In the genomic region with DNA sequence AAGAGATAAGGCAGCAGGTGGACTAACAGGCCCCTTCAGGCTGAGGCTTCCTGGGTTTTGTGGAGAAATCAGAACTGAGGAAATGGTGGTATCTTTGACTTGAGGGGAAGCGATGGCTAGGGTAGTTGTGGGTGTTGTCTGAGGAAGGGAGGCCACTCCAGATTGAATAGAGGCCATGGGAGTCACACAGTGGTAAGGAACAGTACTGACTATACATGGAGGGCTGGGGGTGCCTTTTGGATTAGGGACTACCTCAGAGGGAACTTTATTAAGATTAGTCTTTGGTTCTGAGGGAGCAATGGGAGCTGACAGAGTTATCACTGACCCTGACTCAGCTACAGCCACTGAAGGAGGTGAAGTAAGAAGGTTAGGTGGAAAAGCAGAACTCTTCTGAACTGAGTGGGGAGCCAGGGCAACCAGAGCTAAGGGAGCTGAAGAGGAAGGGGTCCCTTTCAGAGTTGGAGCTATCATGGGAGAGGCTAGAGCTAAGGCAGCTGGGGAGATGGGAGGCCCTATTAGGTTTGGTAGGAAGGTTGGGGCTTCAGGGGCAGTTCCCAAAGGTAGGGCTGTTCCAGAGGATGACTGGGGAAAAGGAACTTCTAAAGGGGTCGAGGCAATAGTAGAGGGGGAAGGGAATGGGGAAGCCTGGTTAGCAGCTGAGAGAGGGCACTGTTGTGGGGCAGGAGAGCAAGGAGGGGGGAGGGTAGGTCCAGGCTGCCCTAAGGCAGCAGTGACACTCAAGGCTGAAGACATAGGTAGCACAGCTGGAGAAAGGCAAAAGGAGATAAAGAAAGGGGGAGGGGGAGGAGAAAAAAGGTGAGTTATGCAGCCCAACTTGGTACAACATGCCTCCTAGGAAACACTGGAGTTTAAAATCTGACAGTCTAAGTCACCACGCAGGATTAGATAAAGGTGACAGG, we compare ENCODE assay signal across 9 cellular contexts. TPM values are rescaled to one million over a fixed set of nuclear protein-coding genes. Genes with fewer than 3 reads are reported as not detected.
DNase-seq lines count a peak whose midpoint lies in the region; ATAC-seq, FAIRE-seq and TF ChIP-seq lines count a peak whose summit lies in the region.
"Had no signal": no experiment of that assay in that cellular context is flagged by ENCODE, and none has a peak within 500 bp of the region (broad histone marks: within the 10 kb centered on the region; RNA-seq: fewer than 3 reads in every experiment).

No MANE protein-coding gene starts in this region.

- no peak for TF ChIP-seq CTCF in Loucy (conservative IDR thresholded peaks at IDR 0.05; ENCODE audit: low read length)
- no peak for TF ChIP-seq CTCF in K562 (IDR thresholded peaks at IDR 0.05 in 2 of 3, conservative IDR thresholded peaks at IDR 0.05 in 1 of 3; ENCODE audit: insufficient read depth in 2 of 3, low read depth in 1 of 3, low read length in 3 of 3)

- in situ Hi-C loops in K562 (cut with MboI) = loop anchor here (10.0 kb wide), 1 partner anchor 76 kb away; a partner anchor contains a TSS

- H3K27ac Mint-ChIP-seq in CD4-positive, alpha-beta memory T cell = peak overlapping the region; percentile 80 to 99 (median 94)
- peak overlapping the region; percentile 58 to 99 (median 95) for H3K27ac Mint-ChIP-seq in naive thymus-derived CD8-positive, alpha-beta T cell

- intact Hi-C loops in CD4-positive, alpha-beta memory T cell (cut with micrococcal nuclease) = no loop called here
- intact Hi-C loops in K562 (cut with micrococcal nuclease) = no loop called here

- ATAC-seq in K562 (peak; percentile 9), GM18873 (IDR thresholded peaks at IDR 0.05; ENCODE audit: low FRiP score, unreplicated experiment) (no peak)
- no peak for ATAC-seq in naive thymus-derived CD8-positive, alpha-beta T cell

- peaks cover 0 to 5% (median 0%) of the 10 kb centered on the region in 8 donors for H3K9me3 Mint-ChIP-seq in CD4-positive, alpha-beta memory T cell
- no peaks in the 10 kb centered on the region for H3K9me3 Mint-ChIP-seq in naive thymus-derived CD8-positive, alpha-beta T cell

- H3K4me3 ChIP-seq in CD4-positive, alpha-beta memory T cell (ENCODE audit: low read length in 2 of 2) = no peak overlapping the region
- H3K4me3 ChIP-seq in Loucy (ENCODE audit: low read length, poor library complexity, severe bottlenecking) (peak overlapping the region; percentile 99), K562 (peak overlapping the region; percentile 89; the same call in 1 of the 2 replicates)

- H3K9me3 ChIP-seq in CD4-positive, alpha-beta memory T cell (ENCODE audit: control insufficient read depth in 1 of 2, low read length in 2 of 2) = no peaks in the 10 kb centered on the region
- H3K9me3 ChIP-seq in Loucy (ENCODE audit: insufficient read depth, low read depth, low read length) (no peaks in the 10 kb centered on the region), K562 (replicated peaks; ENCODE audit: control insufficient read depth, insufficient read depth, low read depth, low read length) (no peaks in the 10 kb centered on the region)

- peak overlapping the region; percentile 90 for H3K27ac ChIP-seq in CD4-positive, alpha-beta memory T cell (ENCODE audit: low read depth, low read length)
- peak overlapping the region; percentile 43; the same call in 2 of the 3 replicates for H3K27ac ChIP-seq in K562 (ENCODE audit: extremely low read depth, low read depth, low read length)

- POLR2A ChIA-PET in CD4-positive, alpha-beta memory T cell (lab: Charles Lee; ENCODE audit: partially characterized antibody) = interaction anchor here (4.0 to 13.9 kb wide), 2 partner anchors 34 to 75 kb away, joined by 16 to 247 read pairs; a partner anchor contains a TSS
- POLR2A ChIA-PET in K562 (lab: Yijun Ruan, JAX) = interaction anchor here (0.5 to 4.6 kb wide), 8 partner anchors 11 to 299 kb away, joined by 3 to 32 read pairs (median 3); a partner anchor contains a TSS
- POLR2A ChIA-PET in naive thymus-derived CD8-positive, alpha-beta T cell (lab: Charles Lee) = interaction anchor here (0.6 to 8.9 kb wide), 3 partner anchors 33 to 715 kb away, joined by 3 to 80 read pairs (median 4); a partner anchor contains a TSS

- CTCF ChIA-PET in CD4-positive, alpha-beta memory T cell (lab: Charles Lee; ENCODE audit: partially characterized antibody) = interaction anchor here (1.5 kb wide), 1 partner anchor 127 kb away, joined by 3 read pairs; no protein-coding TSS in a partner anchor
- CTCF ChIA-PET in K562 (lab: Yijun Ruan, JAX; ENCODE audit: low intra/inter-chr PET ratio) = no interaction called here

- H3K4me1 ChIP-seq in CD4-positive, alpha-beta memory T cell (ENCODE audit: insufficient read depth, low read length) = peaks cover 87% of the 10 kb centered on the region
- H3K4me1 ChIP-seq in Loucy (ENCODE audit: insufficient read depth, low read length, poor library complexity, severe bottlenecking) (peaks cover 63% of the 10 kb centered on the region), K562 (replicated peaks in 1 of 2; ENCODE audit: control insufficient read depth in 2 of 2, insufficient read depth in 2 of 2, low read length in 2 of 2) (peaks cover 28 to 44% of the 10 kb centered on the region in 2 experiments)

- no peak for TF ChIP-seq EP300 in K562 (IDR thresholded peaks at IDR 0.05; ENCODE audit: low read length)

- H3K36me3 ChIP-seq in CD4-positive, alpha-beta memory T cell (ENCODE audit: insufficient read depth, low read length) = peaks cover 54% of the 10 kb centered on the region
- H3K36me3 ChIP-seq in Loucy (ENCODE audit: insufficient read depth, low read length) = peaks cover 47% of the 10 kb centered on the region; the same call in 1 of the 2 replicates
- H3K36me3 ChIP-seq in K562 (ENCODE audit: control insufficient read depth, insufficient read depth, low read length) = peaks cover 84% of the 10 kb centered on the region

- peaks cover 89% of the 10 kb centered on the region for H3K79me2 ChIP-seq in Loucy (ENCODE audit: insufficient read depth, low read length)
- peaks cover 90% of the 10 kb centered on the region for H3K79me2 ChIP-seq in K562 (ENCODE audit: control insufficient read depth, insufficient read depth, low read length)

- peaks cover 30 to 76% of the 10 kb centered on the region in 2 donors for H3K36me3 Mint-ChIP-seq in CD4-positive, alpha-beta memory T cell
- H3K36me3 Mint-ChIP-seq in naive thymus-derived CD8-positive, alpha-beta T cell = peaks cover 0 to 64% (median 7%) of the 10 kb centered on the region in 3 donors

- H4K20me1 ChIP-seq in Loucy (ENCODE audit: insufficient read depth, low read length, poor library complexity, severe bottlenecking) = peaks cover 87% of the 10 kb centered on the region
- H4K20me1 ChIP-seq in K562 (replicated peaks; ENCODE audit: control insufficient read depth, insufficient read depth, low read length) = peaks cover 60% of the 10 kb centered on the region

- no peaks in the 10 kb centered on the region for H3K27me3 Mint-ChIP-seq in CD4-positive, alpha-beta memory T cell
- no peaks in the 10 kb centered on the region for H3K27me3 Mint-ChIP-seq in naive thymus-derived CD8-positive, alpha-beta T cell

- peak overlapping the region; percentile 100 for H3K9ac ChIP-seq in Loucy (ENCODE audit: low read depth, low read length, poor library complexity, severe bottlenecking)
- H3K9ac ChIP-seq in K562 (ENCODE audit: insufficient read depth in 1 of 2, low read depth in 2 of 2, low read length in 2 of 2) = peak overlapping the region; percentile 79 to 100; a peak in 3 of 4 replicates

- FAIRE-seq in K562 (lab: Jason Lieb, UNC) = peak; percentile 60

- TF ChIP-seq RAD21 in K562 (CRISPR knock-in tag; conservative IDR thresholded peaks at IDR 0.05 in 1 of 2, IDR thresholded peaks at IDR 0.05 in 1 of 2) = no peak

- H3F3A ChIP-seq in Loucy (ENCODE audit: low read depth) = peaks cover 8% of the 10 kb centered on the region; the same call in 1 of the 2 replicates

- H3K27me3 ChIP-seq in CD4-positive, alpha-beta memory T cell (ENCODE audit: insufficient read depth, low read length) = no peaks in the 10 kb centered on the region
- peaks cover 11% of the 10 kb centered on the region for H3K27me3 ChIP-seq in Loucy (ENCODE audit: insufficient read depth, low read length, poor library complexity, severe bottlenecking)
- H3K27me3 ChIP-seq in K562 (ENCODE audit: control insufficient read depth in 2 of 2, insufficient read depth in 2 of 2, low read length in 2 of 2) = no peaks in the 10 kb centered on the region

- H2AFZ ChIP-seq in Loucy (ENCODE audit: low read length) (no peak overlapping the region), K562 (ENCODE audit: low read depth, low read length) (no peak overlapping the region)

- WGBS in K562 (ENCODE audit: insufficient coverage, low coverage, missing lambda C conversion rate) = 5% methylated on average over 3 of the region's 3 CpGs

- peaks cover 59 to 86% (median 72%) of the 10 kb centered on the region in 4 donors for H3K4me1 Mint-ChIP-seq in CD4-positive, alpha-beta memory T cell
- peaks cover 59 to 90% (median 80%) of the 10 kb centered on the region in 4 donors for H3K4me1 Mint-ChIP-seq in naive thymus-derived CD8-positive, alpha-beta T cell

- TF ChIP-seq POLR2A in K562 (conservative IDR thresholded peaks at IDR 0.05) = no peak

- H3K4me2 ChIP-seq in Loucy (ENCODE audit: low read depth, low read length, poor library complexity, severe bottlenecking) (peak overlapping the region; percentile 89), K562 (ENCODE audit: insufficient read depth, low read length) (peak overlapping the region; percentile 99)

- DNase-seq in CD4-positive, alpha-beta memory T cell = no peak
- DNase-seq in K562 (ENCODE audit: extremely low read depth in 1 of 4, low spot score in 3 of 4) (peak; percentile 63 to 72 (median 65)), NCI-H2029 treated with DMSO at 0.1 percent for 48 hours (lab: John Stamatoyannopoulos, UW) (no peak), HCEC 1CT (no peak), NCI-H748 (lab: John Stamatoyannopoulos, UW; ENCODE audit: unreplicated experiment) (no peak)
- no peak for DNase-seq in naive thymus-derived CD8-positive, alpha-beta T cell
- DNase-seq: activated CD4-positive, alpha-beta T cell treated with anti-CD3 and anti-CD28 coated beads, Interleukin-2, amount 50 U/mL, for 1 hour had no signal

- H3K9me1 ChIP-seq in K562 (ENCODE audit: control insufficient read depth, insufficient read depth, low read length) = peaks cover 36% of the 10 kb centered on the region

- no peaks in the 10 kb centered on the region for H3K9me2 ChIP-seq in Loucy (replicated peaks; ENCODE audit: low read depth, low read length)

- peak overlapping the region in 7 of 8 donors; percentile 23 to 99 (median 59) for H3K4me3 Mint-ChIP-seq in CD4-positive, alpha-beta memory T cell
- H3K4me3 Mint-ChIP-seq in naive thymus-derived CD8-positive, alpha-beta T cell = peak overlapping the region; percentile 12 to 98 (median 84)

- BruUV-seq in K562 (replicated peaks; lab: Mats Ljungman, UMichigan) = no TSS peak

RNA-seq across cellular contexts. Expression of a gene that starts 4.1 kb away (rescaled TPM):
- 1,000 to 10,000 TPM; 1,184 to 1,255 TPM for total RNA-seq in CD4-positive, alpha-beta memory T cell
- polyA plus RNA-seq in CD4-positive, alpha-beta memory T cell = 1,000 to 10,000 TPM; 1,025 to 1,184 TPM
- 132 and 260 TPM in 2 replicates for total RNA-seq in K562 (2011; cell fraction: chromatin; rRNA removed; ENCODE audit: low replicate concordance)
- 93.4 and 98.8 TPM in 2 replicates for total RNA-seq in K562 (2011; cell fraction: nucleolus; rRNA removed)
- 176 and 303 TPM in 2 replicates for total RNA-seq in K562 (2011; cell fraction: nucleoplasm; rRNA removed)
- 1,508 and 1,729 TPM in 2 replicates for total RNA-seq in K562 (2014; rRNA removed)
- 2,249 and 2,401 TPM in 2 replicates for total RNA-seq in K562 (2014; rRNA removed; fragmentation: Illumina TruSeq; extraction: Trizol)
- 2,051 and 2,139 TPM in 2 replicates for total RNA-seq in K562 (2015; rRNA removed; fragmentation: Illumina TruSeq; extraction: Trizol)
- total RNA-seq in K562 (2021) = 1,030 and 1,135 TPM in 2 replicates
- polyA plus RNA-seq in K562 (2011; rRNA removed) = 1,225 and 1,538 TPM in 2 replicates
- polyA plus RNA-seq in K562 (2011; cell fraction: cytosol; rRNA removed) = 364 and 765 TPM in 2 replicates
- polyA plus RNA-seq in K562 (2011; cell fraction: nucleus; rRNA removed) = 212 and 417 TPM in 2 replicates
- polyA plus RNA-seq in K562 (2012) = 1,935 and 2,376 TPM in 2 replicates
- 1,591 and 1,645 TPM in 2 replicates for polyA plus RNA-seq in K562 (2014; fragmentation: Illumina TruSeq; extraction: Trizol)
- polyA plus RNA-seq in K562 (2014; fragmentation: Nextera tagmentation; extraction: Ambion mirVana) = 1,000 to 10,000 TPM; 2,280 to 2,416 TPM
- 1,506 and 1,626 TPM in 2 replicates for polyA plus RNA-seq in K562 (2014; rRNA removed)
- polyA minus RNA-seq in K562 (2011; rRNA and poly(A)+ RNA removed) = 1,074 and 1,137 TPM in 2 replicates
- 239 and 257 TPM in 2 replicates for polyA minus RNA-seq in K562 (2011; cell fraction: cytosol; rRNA and poly(A)+ RNA removed)
- 60.7 and 154 TPM in 2 replicates for polyA minus RNA-seq in K562 (2011; cell fraction: nucleus; rRNA and poly(A)+ RNA removed)
- 1,000 to 10,000 TPM; 1,471 to 1,474 TPM for total RNA-seq in naive thymus-derived CD8-positive, alpha-beta T cell
- polyA plus RNA-seq in naive thymus-derived CD8-positive, alpha-beta T cell = 1,000 to 10,000 TPM; 1,330 to 1,441 (median 1,344) TPM

RNA-seq across cellular contexts. Expression of a gene that starts 31.2 kb away (rescaled TPM):
- 10 to 100 TPM; 30.2 to 34.3 TPM for total RNA-seq in CD4-positive, alpha-beta memory T cell
- 10 to 100 TPM; 45.0 to 46.9 TPM for polyA plus RNA-seq in CD4-positive, alpha-beta memory T cell
- total RNA-seq in K562 (2011; cell fraction: chromatin; rRNA removed; ENCODE audit: low replicate concordance) = 116 and 247 TPM in 2 replicates
- 59.5 and 64.6 TPM in 2 replicates for total RNA-seq in K562 (2011; cell fraction: nucleolus; rRNA removed)
- total RNA-seq in K562 (2011; cell fraction: nucleoplasm; rRNA removed) = 79.8 and 102 TPM in 2 replicates
- total RNA-seq in K562 (2014; rRNA removed) (65.1 and 67.2 TPM in 2 replicates), K562 (2014; rRNA removed; fragmentation: Illumina TruSeq; extraction: Trizol) (149 and 170 TPM in 2 replicates), K562 (2015; rRNA removed; fragmentation: Illumina TruSeq; extraction: Trizol) (119 and 124 TPM in 2 replicates), K562 (2021) (82.2 and 83.9 TPM in 2 replicates)
- polyA plus RNA-seq in K562 (2011; rRNA removed) (95.7 and 140 TPM in 2 replicates), K562 (2014; fragmentation: Illumina TruSeq; extraction: Trizol) (148 and 152 TPM in 2 replicates), K562 (2014; fragmentation: Nextera tagmentation; extraction: Ambion mirVana) (100 to 1,000 TPM; 175 to 179 TPM), K562 (2014; rRNA removed) (105 and 109 TPM in 2 replicates)
- 65.5 and 79.1 TPM in 2 replicates for polyA plus RNA-seq in K562 (2011; cell fraction: cytosol; rRNA removed)
- 48.2 and 74.4 TPM in 2 replicates for polyA plus RNA-seq in K562 (2011; cell fraction: nucleus; rRNA removed)
- 70.3 and 108 TPM in 2 replicates for polyA plus RNA-seq in K562 (2012)
- 172 TPM in 2 replicates for polyA minus RNA-seq in K562 (2011; rRNA and poly(A)+ RNA removed)
- 31.9 and 46.5 TPM in 2 replicates for polyA minus RNA-seq in K562 (2011; cell fraction: cytosol; rRNA and poly(A)+ RNA removed)
- 44.2 and 85.0 TPM in 2 replicates for polyA minus RNA-seq in K562 (2011; cell fraction: nucleus; rRNA and poly(A)+ RNA removed)
- 10 to 100 TPM; 26.3 to 26.7 TPM for total RNA-seq in naive thymus-derived CD8-positive, alpha-beta T cell
- 10 to 100 TPM; 43.8 to 49.1 (median 45.8) TPM for polyA plus RNA-seq in naive thymus-derived CD8-positive, alpha-beta T cell

RNA-seq across cellular contexts. Expression of a gene that starts 32.9 kb away (rescaled TPM):
- 100 to 1,000 TPM; 191 to 195 TPM for total RNA-seq in CD4-positive, alpha-beta memory T cell
- polyA plus RNA-seq in CD4-positive, alpha-beta memory T cell = 100 to 1,000 TPM; 261 to 353 TPM
- total RNA-seq in K562 (2011; cell fraction: chromatin; rRNA removed; ENCODE audit: low replicate concordance) = 48.9 and 100 TPM in 2 replicates
- total RNA-seq in K562 (2011; cell fraction: nucleolus; rRNA removed) = 50.0 and 54.2 TPM in 2 replicates
- total RNA-seq in K562 (2011; cell fraction: nucleoplasm; rRNA removed) = 77.5 and 136 TPM in 2 replicates
- total RNA-seq in K562 (2014; rRNA removed) (169 and 231 TPM in 2 replicates), K562 (2014; rRNA removed; fragmentation: Illumina TruSeq; extraction: Trizol) (280 and 322 TPM in 2 replicates), K562 (2015; rRNA removed; fragmentation: Illumina TruSeq; extraction: Trizol) (251 and 256 TPM in 2 replicates), K562 (2021) (441 and 454 TPM in 2 replicates)
- polyA plus RNA-seq in K562 (2011; rRNA removed) (163 and 170 TPM in 2 replicates), K562 (2014; fragmentation: Illumina TruSeq; extraction: Trizol) (501 and 516 TPM in 2 replicates), K562 (2014; fragmentation: Nextera tagmentation; extraction: Ambion mirVana) (100 to 1,000 TPM; 163 to 185 TPM), K562 (2014; rRNA removed) (213 and 263 TPM in 2 replicates)
- polyA plus RNA-seq in K562 (2011; cell fraction: cytosol; rRNA removed) = 35.7 and 66.1 TPM in 2 replicates
- polyA plus RNA-seq in K562 (2011; cell fraction: nucleus; rRNA removed) = 35.8 and 51.1 TPM in 2 replicates
- 358 and 436 TPM in 2 replicates for polyA plus RNA-seq in K562 (2012)
- 140 and 159 TPM in 2 replicates for polyA minus RNA-seq in K562 (2011; rRNA and poly(A)+ RNA removed)
- polyA minus RNA-seq in K562 (2011; cell fraction: cytosol; rRNA and poly(A)+ RNA removed) = 139 and 142 TPM in 2 replicates
- polyA minus RNA-seq in K562 (2011; cell fraction: nucleus; rRNA and poly(A)+ RNA removed) = 24.8 and 39.2 TPM in 2 replicates
- total RNA-seq in naive thymus-derived CD8-positive, alpha-beta T cell = 100 to 1,000 TPM; 179 to 197 TPM
- polyA plus RNA-seq in naive thymus-derived CD8-positive, alpha-beta T cell = 100 to 1,000 TPM; 229 to 236 (median 234) TPM

RNA-seq across cellular contexts. Expression of a gene that starts 42.2 kb away (rescaled TPM):
- 1 to 10 TPM in 1 of 2 experiments, under 1 TPM in 1; 0.78 to 1.9 TPM for total RNA-seq in CD4-positive, alpha-beta memory T cell
- polyA plus RNA-seq in CD4-positive, alpha-beta memory T cell = 1 to 10 TPM; 1.6 to 2.2 TPM
- 0.72 and 1.5 TPM in 2 replicates for total RNA-seq in K562 (2011; cell fraction: chromatin; rRNA removed; ENCODE audit: low replicate concordance)
- 0.66 and 0.83 TPM in 2 replicates for total RNA-seq in K562 (2011; cell fraction: nucleolus; rRNA removed)
- total RNA-seq in K562 (2011; cell fraction: nucleoplasm; rRNA removed) = 3.8 and 4.6 TPM in 2 replicates
- 0.94 and 1.1 TPM in 2 replicates for total RNA-seq in K562 (2014; rRNA removed)
- 0.99 and 1.1 TPM in 2 replicates for total RNA-seq in K562 (2014; rRNA removed; fragmentation: Illumina TruSeq; extraction: Trizol)
- total RNA-seq in K562 (2015; rRNA removed; fragmentation: Illumina TruSeq; extraction: Trizol) = 0.47 and 1.1 TPM in 2 replicates
- total RNA-seq in K562 (2021) = 0.85 and 1.3 TPM in 2 replicates
- 1.4 and 1.7 TPM in 2 replicates for polyA plus RNA-seq in K562 (2011; rRNA removed)
- 0.25 and 0.47 TPM in 2 replicates for polyA plus RNA-seq in K562 (2011; cell fraction: cytosol; rRNA removed)
- polyA plus RNA-seq in K562 (2011; cell fraction: nucleus; rRNA removed) = 0.29 and 0.53 TPM in 2 replicates
- 0.66 and 1.1 TPM in 2 replicates for polyA plus RNA-seq in K562 (2012)
- polyA plus RNA-seq in K562 (2014; fragmentation: Illumina TruSeq; extraction: Trizol) = 0.64 and 0.83 TPM in 2 replicates
- polyA plus RNA-seq in K562 (2014; fragmentation: Nextera tagmentation; extraction: Ambion mirVana) = under 1 TPM; 0.53 to 0.94 TPM
- 0.40 and 0.84 TPM in 2 replicates for polyA plus RNA-seq in K562 (2014; rRNA removed)
- polyA minus RNA-seq in K562 (2011; rRNA and poly(A)+ RNA removed) = 0.53 and 1.1 TPM in 2 replicates
- not detected in 2 replicates for polyA minus RNA-seq in K562 (2011; cell fraction: cytosol; rRNA and poly(A)+ RNA removed)
- polyA minus RNA-seq in K562 (2011; cell fraction: nucleus; rRNA and poly(A)+ RNA removed) = not detected in 2 replicates
- 1 to 10 TPM; 1.2 to 1.3 TPM for total RNA-seq in naive thymus-derived CD8-positive, alpha-beta T cell
- polyA plus RNA-seq in naive thymus-derived CD8-positive, alpha-beta T cell = 1 to 10 TPM in 2 of 3 donors, under 1 TPM in 1; 0.71 to 1.3 (median 1.1) TPM

Comparison
In these comparisons a context has a peak if more than half of its experiments do, and no peak if none do; other contexts are left out.
1. DNase-seq: peak in K562 (4 of 4); none in CD4-positive, alpha-beta memory T cell (0 of 5), naive thymus-derived CD8-positive, alpha-beta T cell (0 of 10), NCI-H2029 treated with DMSO at 0.1 percent for 48 hours (single experiment), HCEC 1CT (single experiment) and NCI-H748 (single experiment).
2. H3K4me3 ChIP-seq: peak in Loucy (single experiment) and K562 (single experiment); none in CD4-positive, alpha-beta memory T cell (0 of 2).